In genomic region chr7:116588641-116589594, GRCh38 we compare ENCODE assay signal across 9 cellular contexts.
DNase-seq lines count a peak whose midpoint lies in the region; ATAC-seq and TF ChIP-seq lines count a peak whose summit lies in the region.
"Had no signal": no experiment of that assay in that cellular context is flagged by ENCODE, and none has a peak within 500 bp of the region (broad histone marks: within the 10 kb centered on the region; RNA-seq: fewer than 3 reads in every experiment).

No MANE protein-coding gene starts in this region.

- peaks cover 19% of the 10 kb centered on the region for H3K4me1 Mint-ChIP-seq in neural progenitor cell

- no peak for DNase-seq in AG09319 (ENCODE audit: extremely low read depth, low read depth)
- DNase-seq in GM13976 (ENCODE audit: low spot score), result peak; percentile 10
- peak; percentile 87 for DNase-seq in LHCN-M2 (ENCODE audit: low read depth)
- DNase-seq in esophagus squamous epithelium (lab: John Stamatoyannopoulos, UW), result no peak
- DNase-seq in neural progenitor cell (ENCODE audit: low spot score), result peak; percentile 68
- no peak for DNase-seq in GM19238 (ENCODE audit: insufficient read length, low spot score)

- H3K4me3 Mint-ChIP-seq in neural progenitor cell, result no peak overlapping the region

- H3K36me3 ChIP-seq in esophagus squamous epithelium (no peaks in the 10 kb centered on the region), neural progenitor cell (no peaks in the 10 kb centered on the region)

- peaks cover 3% of the 10 kb centered on the region for H3F3A ChIP-seq in neural progenitor cell (ENCODE audit: low read depth)

- no peaks in the 10 kb centered on the region for H3K36me3 Mint-ChIP-seq in neural progenitor cell

- no peak overlapping the region for H3K4me2 ChIP-seq in neural progenitor cell

- H3K27me3 Mint-ChIP-seq in neural progenitor cell (ENCODE audit: insufficient read depth, low read depth), result peaks cover 4% of the 10 kb centered on the region

- peaks cover 0 to 28% (median 10%) of the 10 kb centered on the region in 3 donors for H3K4me1 ChIP-seq in esophagus squamous epithelium
- peaks cover 12% of the 10 kb centered on the region for H3K4me1 ChIP-seq in neural progenitor cell

- no peak for TF ChIP-seq POLR2A in esophagus squamous epithelium (IDR thresholded peaks at IDR 0.05)

- ATAC-seq in SK-N-SH treated with all-trans-retinoic acid at 6 μM for 48 hours (peak; percentile 64), HG03442 (IDR thresholded peaks at IDR 0.05; ENCODE audit: unreplicated experiment) (no peak)

- intact Hi-C loops in esophagus squamous epithelium (cut with DNase I), result loop anchor here (2.0 to 10.0 kb wide), 3 partner anchors 54 to 414 kb away; no protein-coding TSS in a partner anchor

- TF ChIP-seq CTCF in AG09319 (IDR thresholded peaks at IDR 0.05; ENCODE audit: low read depth, low read length) (peak; percentile 35), GM13976 (IDR thresholded peaks at IDR 0.05; ENCODE audit: borderline replicate concordance, control extremely low read depth, extremely low read depth, insufficient read depth, missing control alignments) (peak; percentile 52), esophagus squamous epithelium (IDR thresholded peaks at IDR 0.05) (peak; percentile 34 to 87 (median 70)), neural progenitor cell (IDR thresholded peaks at IDR 0.05) (peak; percentile 80)

- H3K27ac Mint-ChIP-seq in neural progenitor cell, result no peak overlapping the region

- H3K27me3 ChIP-seq in esophagus squamous epithelium (peaks cover 0 to 15% (median 0%) of the 10 kb centered on the region in 4 donors), neural progenitor cell (no peaks in the 10 kb centered on the region)

- no peak overlapping the region for H3K9ac ChIP-seq in neural progenitor cell

- H3K4me3 ChIP-seq in esophagus squamous epithelium, result no peak overlapping the region
- no peak overlapping the region for H3K4me3 ChIP-seq in neural progenitor cell

- H3K27ac ChIP-seq in esophagus squamous epithelium, result peak overlapping the region in 2 of 4 donors; percentile 1 to 23
- no peak overlapping the region for H3K27ac ChIP-seq in neural progenitor cell
- H3K27ac ChIP-seq: HL-60 had no signal

- H2AFZ ChIP-seq in neural progenitor cell (replicated peaks), result peak overlapping the region; percentile 80

- H3K79me2 ChIP-seq in neural progenitor cell (ENCODE audit: low read depth), result no peaks in the 10 kb centered on the region

- no peaks in the 10 kb centered on the region for H3K9me3 ChIP-seq in esophagus squamous epithelium
- H3K9me3 ChIP-seq in neural progenitor cell (ENCODE audit: low read depth), result no peaks in the 10 kb centered on the region

- H3K9me3 Mint-ChIP-seq in neural progenitor cell, result peaks cover 4% of the 10 kb centered on the region

- in situ Hi-C loops in GM13976 (cut with MboI; ENCODE audit: low sequenced_read_pairs, unreplicated experiment), result no loop called here

- 17 to 28% methylated on average over 4 of the region's 4 CpGs for WGBS in esophagus squamous epithelium, 2 donors

- H4K20me1 ChIP-seq in neural progenitor cell (ENCODE audit: low read depth), result no peaks in the 10 kb centered on the region

TF ChIP-seq in SK-N-SH treated with all-trans-retinoic acid at 6 μM for 48 hours, 23 proteins besides CTCF, POLR2A, EP300 and RAD21:
- TF ChIP-seq ZNF70 (CRISPR knock-in tag; IDR thresholded peaks at IDR 0.05) (no peak), TSHZ2 (CRISPR knock-in tag; IDR thresholded peaks at IDR 0.05) (no peak), ZFP3 (CRISPR knock-in tag; IDR thresholded peaks at IDR 0.05) (no peak), TOX (CRISPR knock-in tag; IDR thresholded peaks at IDR 0.05; ENCODE audit: borderline replicate concordance) (no peak), ARNTL (CRISPR knock-in tag; IDR thresholded peaks at IDR 0.05; ENCODE audit: borderline replicate concordance, low read depth) (no peak), POU6F1 (CRISPR knock-in tag; IDR thresholded peaks at IDR 0.05; ENCODE audit: borderline replicate concordance, low read depth) (no peak), GLIS3 (CRISPR knock-in tag; IDR thresholded peaks at IDR 0.05) (no peak), CSDC2 (CRISPR knock-in tag; IDR thresholded peaks at IDR 0.05) (no peak), ESRRG (CRISPR knock-in tag; IDR thresholded peaks at IDR 0.05) (no peak), CREB5 (CRISPR knock-in tag; IDR thresholded peaks at IDR 0.05; ENCODE audit: low read depth) (no peak), SNAI2 (CRISPR knock-in tag; IDR thresholded peaks at IDR 0.05) (no peak), ZC3H10 (CRISPR knock-in tag; IDR thresholded peaks at IDR 0.05) (no peak)

Comparison
In these comparisons a context has a peak if more than half of its experiments do, and no peak if none do; other contexts are left out.
1. DNase-seq: peak in GM13976 (single experiment), LHCN-M2 (single experiment) and neural progenitor cell (single experiment); none in AG09319 (single experiment), esophagus squamous epithelium (single experiment) and GM19238 (single experiment).
2. Peak in every context shown above with its lines, with median percentiles within 50 percentile points of each other: CTCF ChIP-seq.